Comparison of ENCODE assay signal across 1 cellular context in genomic region chr3:44861412-44862220, GRCh38.
TF ChIP-seq lines count a peak whose summit lies in the region.

TMEM42 (plus strand) TSS chr3:44861912; CDS start chr3:44861925, 13 bp downstream.

TF ChIP-seq in GM12878, 131 proteins besides CTCF, POLR2A, EP300 and RAD21 (continued from another document):
- TF ChIP-seq CUX1 (IDR thresholded peaks at IDR 0.05; ENCODE audit: insufficient replicate concordance, low read depth, low read length) (no peak), STAT3 (IDR thresholded peaks at IDR 0.05; ENCODE audit: low read depth, low read length) (no peak), ATF7 (IDR thresholded peaks at IDR 0.05; ENCODE audit: low read depth) (peak; percentile 27; the same call in 1 of the 2 replicates), MTA2 (IDR thresholded peaks at IDR 0.05; ENCODE audit: low read depth) (no peak), FOS (IDR thresholded peaks at IDR 0.05; ENCODE audit: borderline replicate concordance, extremely low read depth, insufficient read length) (peak; percentile 29), SRF (IDR thresholded peaks at IDR 0.05; ENCODE audit: low read depth in 2 of 2, low read length in 2 of 2) (no peak), POLR2AphosphoS5 (IDR thresholded peaks at IDR 0.05; ENCODE audit: low read length) (peak; percentile 79)
TF ChIP-seq in GM12878: peak in this region for 46.
